11 cellular contexts compared by ENCODE assay signal in the genomic region with DNA sequence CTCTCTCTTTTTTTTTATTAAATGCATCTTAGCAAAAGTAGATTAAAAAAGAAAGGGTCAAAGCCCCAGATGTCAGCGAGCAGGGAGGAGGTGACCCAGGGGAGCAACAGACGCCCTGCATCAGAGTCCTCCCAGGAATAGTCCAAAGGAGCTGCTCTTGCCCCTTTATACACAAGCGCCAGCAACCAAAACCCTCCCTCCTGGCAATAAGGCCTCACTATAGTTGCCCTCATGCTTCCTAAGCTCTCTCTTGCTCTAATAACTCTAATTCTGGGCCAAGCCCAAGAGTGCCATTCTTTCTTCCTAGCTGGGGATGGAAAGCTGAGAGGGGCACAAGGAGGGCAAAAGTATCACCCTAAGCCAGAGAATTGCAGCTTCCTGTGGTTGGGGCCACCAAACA. TPM values are rescaled to one million over a fixed set of nuclear protein-coding genes. Genes with fewer than 3 reads are reported as not detected.
DNase-seq lines count a peak whose midpoint lies in the region; ATAC-seq, FAIRE-seq and TF ChIP-seq lines count a peak whose summit lies in the region.
"Had no signal": no experiment of that assay in that cellular context is flagged by ENCODE, and none has a peak within 500 bp of the region (broad histone marks: within the 10 kb centered on the region; RNA-seq: fewer than 3 reads in every experiment).

No MANE protein-coding gene starts in this region.

- dilution Hi-C loops in keratinocyte (cut with MboI; ENCODE audit: extremely low pct_ligation_motif_present, low sequenced_read_pairs) = no loop called here

- H3K36me3 ChIP-seq in HUES6 (ENCODE audit: control insufficient read depth, insufficient read depth, low read length) = peaks cover 47% of the 10 kb centered on the region
- peaks cover 14 to 43% of the 10 kb centered on the region in 2 experiments for H3K36me3 ChIP-seq in keratinocyte (ENCODE audit: control insufficient read depth in 2 of 2, extremely low read depth in 1 of 2, insufficient read depth in 2 of 2, low read length in 2 of 2)
- peaks cover 0 to 18% of the 10 kb centered on the region in 2 donors for H3K36me3 ChIP-seq in small intestine (ENCODE audit: control insufficient read depth in 2 of 2, insufficient read depth in 2 of 2, low read length in 2 of 2)

- H3K27me3 Mint-ChIP-seq in activated naive CD8-positive, alpha-beta T cell = no peaks in the 10 kb centered on the region

- no peak for TF ChIP-seq CTCF in keratinocyte (optimal IDR thresholded peaks at IDR 0.05 in 1 of 3, IDR thresholded peaks at IDR 0.05 in 1 of 3, conservative IDR thresholded peaks at IDR 0.05 in 1 of 3; ENCODE audit: extremely low read depth in 1 of 3, insufficient read depth in 2 of 3, low read length in 3 of 3)

- no peaks in the 10 kb centered on the region for H4K20me1 ChIP-seq in keratinocyte (ENCODE audit: control insufficient read depth, extremely low read depth, insufficient read depth, low read length)

- no peak overlapping the region for H3K4me2 ChIP-seq in keratinocyte (ENCODE audit: control insufficient read depth, extremely low read depth, insufficient read depth, low read depth, low read length)

- ATAC-seq in HG03175 (IDR thresholded peaks at IDR 0.05; ENCODE audit: unreplicated experiment) = no peak

- no peaks in the 10 kb centered on the region for H3K9me3 Mint-ChIP-seq in activated naive CD8-positive, alpha-beta T cell (ENCODE audit: low read depth)

- H3K36me3 Mint-ChIP-seq in activated naive CD8-positive, alpha-beta T cell = peaks cover 2% of the 10 kb centered on the region

- peaks cover 29% of the 10 kb centered on the region for H3K4me1 Mint-ChIP-seq in activated naive CD8-positive, alpha-beta T cell (ENCODE audit: low read depth)

- H3K27ac ChIP-seq in HUES6 (ENCODE audit: low read depth, low read length) (peak overlapping the region; percentile 65; the same call in 1 of the 2 replicates), keratinocyte (ENCODE audit: control insufficient read depth, insufficient read depth, low read length) (peak overlapping the region; percentile 89), skin epidermis (peak overlapping the region in 17 of 21 experiments; percentile 84 to 93 (median 89)), small intestine (ENCODE audit: low read depth in 1 of 2, low read length in 1 of 2) (no peak overlapping the region)

- no peaks in the 10 kb centered on the region for H3K79me2 ChIP-seq in keratinocyte (ENCODE audit: control insufficient read depth, insufficient read depth, low read length)

- peak overlapping the region; percentile 43 for H3K4me3 Mint-ChIP-seq in activated naive CD8-positive, alpha-beta T cell

- peak overlapping the region; percentile 41 for H3K27ac Mint-ChIP-seq in activated naive CD8-positive, alpha-beta T cell

- H3K4me1 ChIP-seq in HUES6 (ENCODE audit: control insufficient read depth, insufficient read depth, low read length) (peaks cover 27% of the 10 kb centered on the region), keratinocyte (ENCODE audit: control insufficient read depth, extremely low read depth, insufficient read depth, low read length) (peaks cover 44% of the 10 kb centered on the region), small intestine (ENCODE audit: control insufficient read depth in 2 of 2, insufficient read depth in 1 of 2, low read depth in 1 of 2, low read length in 1 of 2) (no peaks in the 10 kb centered on the region)

- H3K9me3 ChIP-seq in HUES6 (ENCODE audit: control insufficient read depth, insufficient read depth, low read depth, low read length) (no peaks in the 10 kb centered on the region), keratinocyte (ENCODE audit: control insufficient read depth, low read depth, low read length) (no peaks in the 10 kb centered on the region), small intestine (ENCODE audit: control insufficient read depth, low read depth) (no peaks in the 10 kb centered on the region)

- FAIRE-seq in keratinocyte (lab: Jason Lieb, UNC) (no peak), small intestine (lab: Jason Lieb, UNC) (no peak)
- FAIRE-seq: endometrium had no signal

- H3K4me3 ChIP-seq in HUES6 (ENCODE audit: low read depth, low read length) (no peak overlapping the region), keratinocyte (ENCODE audit: control insufficient read depth in 2 of 3, extremely low read depth in 1 of 3, insufficient read depth in 2 of 3, low read depth in 1 of 3, low read length in 3 of 3) (no peak overlapping the region), skin epidermis (no peak overlapping the region), small intestine (ENCODE audit: low read depth in 1 of 2, low read length in 2 of 2) (no peak overlapping the region)

- peak overlapping the region; percentile 29 for H3K9ac ChIP-seq in HUES6 (ENCODE audit: low read length)
- H3K9ac ChIP-seq in keratinocyte (ENCODE audit: control insufficient read depth, extremely low read depth, insufficient read depth, low read length) = peak overlapping the region; percentile 56

- DNase-seq in keratinocyte (ENCODE audit: low read depth, low spot score) (no peak), cerebellar nuclear complex (lab: John Stamatoyannopoulos, UW) (no peak), small intestine (no peak), medulla oblongata (ENCODE audit: extremely low spot score) (no peak)
- DNase-seq: midbrain, NCI-H187 had no signal

- H2AFZ ChIP-seq in keratinocyte (ENCODE audit: control insufficient read depth, low read length) = no peak overlapping the region

- no peaks in the 10 kb centered on the region for H3K9me1 ChIP-seq in keratinocyte (ENCODE audit: control insufficient read depth, extremely low read depth, insufficient read depth, low read length)

- WGBS in small intestine, 3 donors = 83 to 97% (median 95%) methylated on average over 3 of the region's 3 CpGs

- H3K27me3 ChIP-seq in HUES6 (ENCODE audit: control insufficient read depth, insufficient read depth, low read length) = no peaks in the 10 kb centered on the region
- H3K27me3 ChIP-seq in keratinocyte (ENCODE audit: control insufficient read depth, extremely low read depth, insufficient read depth, low read length) = no peaks in the 10 kb centered on the region
- H3K27me3 ChIP-seq in small intestine (ENCODE audit: control insufficient read depth in 2 of 2, insufficient read depth in 2 of 2, low read length in 2 of 2) = no peaks in the 10 kb centered on the region

RNA-seq across cellular contexts. Expression of gene PCDHGC5, which starts 26.3 kb away (rescaled TPM):
- polyA plus RNA-seq in keratinocyte (0.77 to 1.6 TPM (median 1.5 TPM) in 3 replicates), small intestine (under 1 TPM in 1 of 3 donors, not detected in 2; 0.07 TPM)
- 0.12 TPM for polyA plus RNA-seq in keratinocyte (2011; ENCODE audit: low read depth)
- polyA plus RNA-seq in keratinocyte (2011; cell fraction: cytosol; rRNA removed) = 0.09 and 0.13 TPM in 2 replicates
- 2.5 and 2.7 TPM in 2 replicates for polyA plus RNA-seq in keratinocyte (2011; cell fraction: nucleus; rRNA removed)
- polyA plus RNA-seq in keratinocyte (2012; ENCODE audit: low replicate concordance) = 0.39 and 1.6 TPM in 2 replicates
- 4.0 to 6.2 TPM (median 5.4 TPM) in 3 replicates for polyA minus RNA-seq in keratinocyte
- polyA minus RNA-seq in keratinocyte (2011; cell fraction: cytosol; rRNA and poly(A)+ RNA removed) = 1.3 TPM
- 6.4 and 7.8 TPM in 2 replicates for polyA minus RNA-seq in keratinocyte (2011; cell fraction: nucleus; rRNA and poly(A)+ RNA removed)

RNA-seq across cellular contexts. Expression of gene PCDHGC4, which starts 30.3 kb away (rescaled TPM):
- 0.12 to 0.15 TPM (median 0.13 TPM) in 3 replicates for polyA plus RNA-seq in keratinocyte
- polyA plus RNA-seq in keratinocyte (2011; ENCODE audit: low read depth) = not detected
- polyA plus RNA-seq in keratinocyte (2011; cell fraction: cytosol; rRNA removed) = 0.10 TPM in 1 of 2 replicates, not detected in the other
- 0.65 and 0.96 TPM in 2 replicates for polyA plus RNA-seq in keratinocyte (2011; cell fraction: nucleus; rRNA removed)
- 0.15 and 0.37 TPM in 2 replicates for polyA plus RNA-seq in keratinocyte (2012; ENCODE audit: low replicate concordance)
- 1.8 to 3.7 TPM (median 2.6 TPM) in 3 replicates for polyA minus RNA-seq in keratinocyte
- polyA minus RNA-seq in keratinocyte (2011; cell fraction: cytosol; rRNA and poly(A)+ RNA removed) = not detected
- 1.4 and 3.3 TPM in 2 replicates for polyA minus RNA-seq in keratinocyte (2011; cell fraction: nucleus; rRNA and poly(A)+ RNA removed)
- polyA plus RNA-seq in small intestine = under 1 TPM in 1 of 3 donors, not detected in 2; 0.34 TPM

RNA-seq across cellular contexts. Expression of gene PCDHGC3, which starts 39.4 kb away (rescaled TPM):
- 9.8 to 45.1 TPM (median 15.2 TPM) in 3 replicates for polyA plus RNA-seq in keratinocyte
- 13.6 TPM for polyA plus RNA-seq in keratinocyte (2011; ENCODE audit: low read depth)
- 14.4 TPM in 2 replicates for polyA plus RNA-seq in keratinocyte (2011; cell fraction: cytosol; rRNA removed)
- 61.1 and 61.9 TPM in 2 replicates for polyA plus RNA-seq in keratinocyte (2011; cell fraction: nucleus; rRNA removed)
- polyA plus RNA-seq in keratinocyte (2012; ENCODE audit: low replicate concordance) = 54.2 and 60.9 TPM in 2 replicates
- 13.3 to 68.5 TPM (median 17.7 TPM) in 3 replicates for polyA minus RNA-seq in keratinocyte
- 22.8 TPM for polyA minus RNA-seq in keratinocyte (2011; cell fraction: cytosol; rRNA and poly(A)+ RNA removed)
- polyA minus RNA-seq in keratinocyte (2011; cell fraction: nucleus; rRNA and poly(A)+ RNA removed) = 59.0 and 78.7 TPM in 2 replicates
- 10 to 100 TPM in 1 of 3 donors, 1 to 10 TPM in 2; 2.5 to 33.3 (median 3.0) TPM for polyA plus RNA-seq in small intestine

Comparison
In these comparisons a context has a peak if more than half of its experiments do, and no peak if none do; other contexts are left out.
1. H3K27ac ChIP-seq: peak in HUES6 (single experiment), keratinocyte (single experiment) and skin epidermis (17 of 21); none in small intestine (0 of 2).